In the genomic region with DNA sequence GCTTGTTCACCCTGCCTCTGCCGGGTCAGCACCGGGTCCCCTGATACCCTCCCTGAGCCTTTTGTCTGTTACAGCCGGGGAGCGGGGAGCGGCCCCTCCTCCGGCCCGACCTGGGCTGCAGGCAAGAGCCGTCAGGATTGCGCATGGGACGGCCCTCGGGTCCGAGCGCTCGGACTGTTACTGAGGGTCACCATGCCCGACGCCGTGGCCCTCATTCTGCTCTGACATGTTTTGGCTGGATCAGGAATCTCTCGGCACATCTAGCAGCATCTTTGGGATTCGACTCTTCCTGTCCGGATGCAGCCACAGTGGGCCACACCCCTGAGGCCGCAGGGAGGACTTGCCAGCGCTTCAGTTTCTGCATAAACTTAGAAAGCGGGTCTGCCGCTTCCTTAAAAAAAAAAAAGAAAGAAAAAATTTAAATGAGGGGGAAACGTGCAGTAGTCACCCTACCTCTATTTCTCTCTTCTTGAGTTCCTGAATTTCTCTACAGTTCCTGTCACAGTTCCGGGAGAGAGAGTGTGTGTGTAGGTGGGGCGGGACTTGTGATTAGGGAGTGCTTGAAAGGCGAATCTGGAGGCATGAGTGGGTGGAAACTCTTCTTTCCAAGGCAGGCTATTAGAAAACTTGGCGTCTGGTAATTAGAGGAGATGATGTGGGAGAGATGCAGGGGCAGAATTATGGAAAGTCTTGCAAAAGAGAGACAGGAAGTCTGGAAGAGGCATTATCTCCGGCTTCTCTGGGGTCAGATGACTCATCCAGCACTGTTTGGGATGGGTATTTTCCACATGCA, we compare ENCODE assay signal across 8 cellular contexts. TPM values are rescaled to one million over a fixed set of nuclear protein-coding genes. Genes with fewer than 3 reads are reported as not detected.
DNase-seq lines count a peak whose midpoint lies in the region; ATAC-seq, FAIRE-seq and TF ChIP-seq lines count a peak whose summit lies in the region.

No MANE protein-coding gene starts in this region.

- H3K27me3 ChIP-seq in stomach: no peaks in the 10 kb centered on the region

- H3K27ac ChIP-seq in mesodermal cell (ENCODE audit: low read depth, low read length, severe bottlenecking) (peak overlapping the region; percentile 79), stomach (peak overlapping the region; percentile 96 to 100 (median 99))

- H3K4me1 ChIP-seq in mesodermal cell (ENCODE audit: control insufficient read depth, insufficient read depth, low read length, poor library complexity, severe bottlenecking) (peaks cover 25% of the 10 kb centered on the region), stomach (peaks cover 19 to 51% (median 28%) of the 10 kb centered on the region in 4 donors)

- H3K36me3 ChIP-seq in mesodermal cell (ENCODE audit: control insufficient read depth, insufficient read depth, low read length): peaks cover 33% of the 10 kb centered on the region
- H3K36me3 ChIP-seq in stomach: peaks cover 0 to 17% (median 14%) of the 10 kb centered on the region in 4 donors

- H3K9me3 ChIP-seq in mesodermal cell (ENCODE audit: control insufficient read depth, low read length) (no peaks in the 10 kb centered on the region), stomach (no peaks in the 10 kb centered on the region)

- DNase-seq in COR-L47 (lab: John Stamatoyannopoulos, UW): peak; percentile 28
- peak; percentile 39 for DNase-seq in H54 (ENCODE audit: insufficient read length, low spot score)
- DNase-seq in NCI-H345 treated with DMSO at 0.1 percent for 48 hours (lab: John Stamatoyannopoulos, UW; ENCODE audit: unreplicated experiment): peak; percentile 35
- peak; percentile 20 for DNase-seq in activated CD8-positive, alpha-beta memory T cell treated with anti-CD3 and anti-CD28 coated beads, Interleukin-2, amount 50 U/mL, for 4 hours
- DNase-seq in epidermal melanocyte (ENCODE audit: insufficient read length, low spot score): peak; percentile 63
- peak; percentile 60 for DNase-seq in stomach

- H3K4me3 ChIP-seq in mesodermal cell (ENCODE audit: extremely low read depth, insufficient read depth, low read length, poor library complexity, severe bottlenecking) (peak overlapping the region; percentile 85), stomach (peak overlapping the region; percentile 74 to 91 (median 82))

- peak; percentile 6 for FAIRE-seq in H54 (lab: Jason Lieb, UNC)

- WGBS in mesodermal cell (ENCODE audit: insufficient coverage in 2 of 2), 2 experiments: 1 to 2% methylated on average over 22 to 24 of the region's 30 CpGs
- 0 to 1% (median 1%) methylated on average over 15 to 30 of the region's 30 CpGs for WGBS in stomach, 5 donors

- TF ChIP-seq CTCF in stomach (IDR thresholded peaks at IDR 0.05): no peak

- no peak for TF ChIP-seq EP300 in stomach (IDR thresholded peaks at IDR 0.05)

- intact Hi-C loops in stomach (cut with DNase I; ENCODE audit: low total_unique reads): no loop called here

- ATAC-seq in HG02938 (IDR thresholded peaks at IDR 0.05; ENCODE audit: unreplicated experiment): no peak

- TF ChIP-seq POLR2A in H54 (IDR thresholded peaks at IDR 0.05; ENCODE audit: low read depth, low read length) (no peak), stomach (IDR thresholded peaks at IDR 0.05) (no peak)

RNA-seq across cellular contexts. Expression of a gene that starts 1.0 kb away (rescaled TPM):
- polyA plus RNA-seq in mesodermal cell (2013, experiment 1 of 2): 41.9 TPM
- polyA plus RNA-seq in mesodermal cell (2013, experiment 2 of 2): 40.2 TPM
- total RNA-seq in stomach: 10 to 100 TPM in 4 of 5 donors, 1 to 10 TPM in 1; 8.8 to 62.2 (median 26.3) TPM
- polyA plus RNA-seq in stomach: 10 to 100 TPM in 2 of 3 donors, 1 to 10 TPM in 1; 3.7 to 13.6 (median 12.9) TPM
